Comparison of ENCODE assay signal across 8 cellular contexts in the genomic region with DNA sequence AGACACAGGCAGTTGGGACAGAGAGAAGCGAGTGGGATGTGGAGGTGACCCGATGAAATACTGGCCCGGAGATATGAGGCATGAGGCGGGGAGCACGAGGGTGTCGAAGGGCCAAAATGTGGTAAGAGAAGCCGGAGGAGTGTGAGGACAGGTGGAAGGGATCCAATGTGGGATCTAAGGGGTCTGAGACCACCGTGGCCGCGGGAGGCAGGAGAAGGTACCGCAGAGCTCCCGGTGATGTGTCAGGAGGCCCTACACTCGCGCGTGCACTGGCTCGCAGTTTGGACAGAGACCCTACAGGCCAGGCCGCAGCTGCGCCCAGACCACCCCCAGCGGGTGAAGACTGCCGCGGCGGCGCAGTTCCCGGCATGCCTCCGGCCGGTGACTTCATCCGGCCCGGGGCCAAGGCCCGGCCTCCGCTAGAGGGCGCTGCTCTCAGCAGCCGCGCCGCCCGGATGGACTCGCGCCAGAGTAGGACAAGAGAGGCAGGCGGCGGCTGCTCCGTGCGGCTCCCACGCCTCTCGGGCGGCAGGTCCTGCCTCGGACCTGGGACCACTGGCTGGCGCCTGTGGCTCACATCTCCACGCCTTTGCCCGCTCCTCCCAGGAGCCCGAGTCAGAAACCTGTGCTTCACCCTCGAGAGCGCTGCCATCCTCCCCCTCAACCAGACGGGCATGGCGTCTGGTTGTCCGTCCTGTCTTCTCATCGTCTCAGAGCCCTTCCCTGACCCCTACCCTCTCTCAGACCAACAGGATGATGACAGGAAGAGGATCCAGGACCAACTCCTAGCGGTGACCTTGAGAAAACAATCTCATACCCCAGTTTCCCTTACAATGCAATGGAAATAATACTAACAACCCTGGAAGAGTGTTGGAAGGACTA. TPM values are rescaled to one million over a fixed set of nuclear protein-coding genes. Genes with fewer than 3 reads are reported as not detected.
DNase-seq lines count a peak whose midpoint lies in the region; ATAC-seq lines count a peak whose summit lies in the region.

No MANE protein-coding gene starts in this region.

- ATAC-seq in GM21737 (IDR thresholded peaks at IDR 0.05; ENCODE audit: unreplicated experiment) = peak; percentile 89

- peak overlapping the region; percentile 67 for H3K27ac ChIP-seq in KOPT-K1 (ENCODE audit: low read depth, low read length, poor library complexity, severe bottlenecking)
- H3K27ac ChIP-seq in temporal lobe (ENCODE audit: low read depth, low read length) = peak overlapping the region; percentile 94

- no peaks in the 10 kb centered on the region for H3K36me3 ChIP-seq in KOPT-K1 (ENCODE audit: insufficient read depth, low read length)

- DNase-seq in ELF-1 (ENCODE audit: low read depth, low spot score) (peak; percentile 98), SHP77 (lab: John Stamatoyannopoulos, UW) (peak; percentile 82 to 92), germinal center (ENCODE audit: low spot score) (peak; percentile 93), occipital lobe (lab: John Stamatoyannopoulos, UW) (peak; percentile 88)
- peak; percentile 81 to 90 (median 88) for DNase-seq in activated naive CD4-positive, alpha-beta T cell (lab: John Stamatoyannopoulos, UW)

- H3K9me3 ChIP-seq in KOPT-K1 (ENCODE audit: insufficient read depth, low read length, poor library complexity, severe bottlenecking) = no peaks in the 10 kb centered on the region

RNA-seq across cellular contexts. Expression of a gene that starts 35.4 kb away (rescaled TPM):
- total RNA-seq in occipital lobe = 3.6 TPM
- total RNA-seq in temporal lobe = 3.2 TPM

RNA-seq across cellular contexts. Expression of a gene that starts 43.2 kb away (rescaled TPM):
- total RNA-seq in occipital lobe (124 TPM), temporal lobe (97.1 TPM)

RNA-seq across cellular contexts. Expression of a gene that starts 47.1 kb away (rescaled TPM):
- total RNA-seq in occipital lobe (not detected), temporal lobe (not detected)

RNA-seq across cellular contexts. Expression of a gene that starts 55.4 kb away (rescaled TPM):
- total RNA-seq in occipital lobe (5.5 TPM), temporal lobe (3.4 TPM)

Comparison
In these comparisons a context has a peak if more than half of its experiments do, and no peak if none do; other contexts are left out.
1. Peak in every context shown above with its lines: DNase-seq, ATAC-seq and H3K27ac ChIP-seq.